ENCODE assay signal across 37 cellular contexts in genomic region chrX:25043192-25043591, GRCh38. TPM values are rescaled to one million over a fixed set of nuclear protein-coding genes. Genes with fewer than 3 reads are reported as not detected.
"Had no signal": no experiment of that assay in that cellular context is flagged by ENCODE, and none has a peak within 500 bp of the region (broad histone marks: within the 10 kb centered on the region; RNA-seq: fewer than 3 reads in every experiment).

No MANE protein-coding gene starts in this region.

- ATAC-seq: activated CD4-positive, alpha-beta T cell treated with anti-CD3 and anti-CD28 coated beads for 36 hours; activated CD8-positive, alpha-beta memory T cell treated with anti-CD3 and anti-CD28 coated beads, Interleukin-2, amount 10 ng/mL, durations not matched to agents 7 days and 5 days; activated CD8-positive, alpha-beta T cell treated with anti-CD3 and anti-CD28 coated beads, Interleukin-2, amount 10 ng/mL, durations not matched to agents 7 days and 5 days; activated naive CD4-positive, alpha-beta T cell treated with anti-CD3 and anti-CD28 coated beads, Interleukin-2, amount 50 U/mL, for 72 hours; effector memory CD8-positive, alpha-beta T cell; foreskin keratinocyte; gastroesophageal sphincter; heart right ventricle; T-helper 17 cell had no signal

- H3K4me1 ChIP-seq: ascending aorta, esophagus muscularis mucosa, foreskin keratinocyte, gastroesophageal sphincter, heart right ventricle had no signal

- H3K36me3 Mint-ChIP-seq: activated CD4-positive, alpha-beta memory T cell treated with anti-CD3 and anti-CD28 coated beads for 36 hours; activated CD8-positive, alpha-beta memory T cell treated with anti-CD3 and anti-CD28 coated beads, Interleukin-2, amount 10 ng/mL, durations not matched to agents 7 days and 5 days; activated naive CD4-positive, alpha-beta T cell treated with anti-CD3 and anti-CD28 coated beads, Interleukin-2, amount 10 ng/mL, durations not matched to agents 7 days and 5 days; activated naive CD4-positive, alpha-beta T cell treated with anti-CD3 and anti-CD28 coated beads, Interleukin-2, amount 50 U/mL, for 72 hours; activated naive CD8-positive, alpha-beta T cell treated with anti-CD3 and anti-CD28 coated beads, Interleukin-2, amount 10 ng/mL, durations not matched to agents 7 days and 5 days had no signal

- H3K27me3 ChIP-seq: ascending aorta, brain microvascular endothelial cell, esophagus muscularis mucosa, foreskin keratinocyte, gastroesophageal sphincter, hepatocyte had no signal

- H3K4me1 Mint-ChIP-seq: activated CD4-positive, alpha-beta T cell treated with anti-CD3 and anti-CD28 coated beads for 36 hours; activated CD4-positive, alpha-beta T cell treated with anti-CD3 and anti-CD28 coated beads, Interleukin-2, amount 10 ng/mL, durations not matched to agents 24 days and 14 days; activated CD8-positive, alpha-beta memory T cell treated with anti-CD3 and anti-CD28 coated beads, Interleukin-2, amount 10 ng/mL, durations not matched to agents 7 days and 5 days; activated naive CD8-positive, alpha-beta T cell treated with anti-CD3 and anti-CD28 coated beads, Interleukin-2, amount 10 ng/mL, durations not matched to agents 7 days and 5 days had no signal

- H3K4me3 ChIP-seq: ascending aorta, esophagus muscularis mucosa, gastroesophageal sphincter, heart right ventricle, hepatocyte had no signal

- H3K4me3 Mint-ChIP-seq: activated CD4-positive, alpha-beta memory T cell treated with anti-CD3 and anti-CD28 coated beads for 36 hours; activated CD4-positive, alpha-beta T cell treated with anti-CD3 and anti-CD28 coated beads for 36 hours; activated CD4-positive, alpha-beta T cell treated with anti-CD3 and anti-CD28 coated beads, Interleukin-2, amount 10 ng/mL, durations not matched to agents 24 days and 14 days; activated CD8-positive, alpha-beta memory T cell treated with anti-CD3 and anti-CD28 coated beads, Interleukin-2, amount 10 ng/mL, durations not matched to agents 7 days and 5 days; activated CD8-positive, alpha-beta T cell treated with anti-CD3 and anti-CD28 coated beads, Interleukin-2, amount 10 ng/mL, durations not matched to agents 7 days and 5 days; activated naive CD4-positive, alpha-beta T cell treated with anti-CD3 and anti-CD28 coated beads, Interleukin-2, amount 10 ng/mL, durations not matched to agents 7 days and 5 days; activated naive CD8-positive, alpha-beta T cell treated with anti-CD3 and anti-CD28 coated beads, Interleukin-2, amount 10 ng/mL, durations not matched to agents 7 days and 5 days; activated T-helper 1 cell treated with anti-CD3 and anti-CD28 coated beads, Interleukin-12 subunit alpha, Interleukin-12 subunit beta, Interleukin-2, Interleukin-4 antibody, amounts not matched to agents 30 ng/mL and 10 ng/mL and 1 ng/mL, durations not matched to agents 14 hours and 24 hours and 36 hours; effector memory CD8-positive, alpha-beta T cell; T-helper 17 cell; T-helper 2 cell treated with Interferon-gamma antibody and Interleukin-4, amounts not matched to agents 5 μg/mL and 100 μg/mL, for 36 hours had no signal

- DNase-seq: activated CD4-positive, alpha-beta memory T cell treated with anti-CD3 and anti-CD28 coated beads for 36 hours; activated CD4-positive, alpha-beta T cell treated with anti-CD3 and anti-CD28 coated beads for 36 hours; activated CD4-positive, alpha-beta T cell treated with anti-CD3 and anti-CD28 coated beads, Interleukin-2, amount 10 ng/mL, durations not matched to agents 24 days and 14 days; activated CD4-positive, CD25-positive, alpha-beta regulatory T cell; activated CD4-positive, CD25-positive, alpha-beta regulatory T cell treated with anti-CD3 and anti-CD28 coated beads, Interleukin-2, amount 50 U/mL, for 72 hours; activated CD8-positive, alpha-beta memory T cell treated with anti-CD3 and anti-CD28 coated beads, Interleukin-2, amount 10 ng/mL, durations not matched to agents 7 days and 5 days; activated CD8-positive, alpha-beta memory T cell treated with anti-CD3 and anti-CD28 coated beads, Interleukin-2, amount 50 U/mL, for 4 hours; activated CD8-positive, alpha-beta T cell treated with anti-CD3 and anti-CD28 coated beads, Interleukin-2, amount 10 ng/mL, durations not matched to agents 7 days and 5 days; activated effector memory CD4-positive, alpha-beta T cell treated with anti-CD3 and anti-CD28 coated beads, Interleukin-2, amount 50 U/mL, for 16 hours; activated naive CD4-positive, alpha-beta T cell treated with anti-CD3 and anti-CD28 coated beads, Interleukin-2, amount 10 ng/mL, durations not matched to agents 7 days and 5 days; activated naive CD8-positive, alpha-beta T cell treated with anti-CD3 and anti-CD28 coated beads, Interleukin-2, amount 10 ng/mL, durations not matched to agents 7 days and 5 days; activated T-cell treated with anti-CD3 and anti-CD28 coated beads, Interleukin-2, amount 50 U/mL, for 1 hour; activated T-cell treated with anti-CD3 and anti-CD28 coated beads, Interleukin-2, amount 50 U/mL, for 48 hours; brain microvascular endothelial cell; caudate nucleus; cortex of kidney; dermis blood vessel endothelial cell; effector CD4-positive, alpha-beta T cell; effector memory CD8-positive, alpha-beta T cell; erythroblast; foreskin keratinocyte; heart right ventricle; T-helper 17 cell; T1000 had no signal

- H3K79me2 ChIP-seq: hepatocyte had no signal

- H3K9me3 ChIP-seq: ascending aorta, esophagus muscularis mucosa, gastroesophageal sphincter, heart right ventricle had no signal

- FAIRE-seq: bronchial epithelial cell, colon had no signal

- H3K4me2 ChIP-seq: hepatocyte had no signal

- H3K9me3 Mint-ChIP-seq: activated CD4-positive, alpha-beta memory T cell treated with anti-CD3 and anti-CD28 coated beads for 36 hours; activated CD4-positive, alpha-beta T cell treated with anti-CD3 and anti-CD28 coated beads, Interleukin-2, amount 10 ng/mL, durations not matched to agents 24 days and 14 days; activated naive CD4-positive, alpha-beta T cell treated with anti-CD3 and anti-CD28 coated beads, Interleukin-2, amount 10 ng/mL, durations not matched to agents 7 days and 5 days; activated naive CD4-positive, alpha-beta T cell treated with anti-CD3 and anti-CD28 coated beads, Interleukin-2, amount 50 U/mL, for 72 hours; activated T-helper 1 cell treated with anti-CD3 and anti-CD28 coated beads, Interleukin-12 subunit alpha, Interleukin-12 subunit beta, Interleukin-2, Interleukin-4 antibody, amounts not matched to agents 30 ng/mL and 10 ng/mL and 1 ng/mL, durations not matched to agents 14 hours and 24 hours and 36 hours; activated T-helper 2 cell treated with anti-CD3 and anti-CD28 coated beads, Interferon-gamma antibody, Interleukin-2, Interleukin-4, amounts not matched to agents 10 μg/mL and 5 μg/mL and 100 μg/mL, durations not matched to agents 14 hours and 24 hours and 36 hours; effector memory CD8-positive, alpha-beta T cell; T-helper 2 cell treated with Interferon-gamma antibody and Interleukin-4, amounts not matched to agents 5 μg/mL and 100 μg/mL, for 36 hours had no signal

- H3K27me3 Mint-ChIP-seq: activated CD4-positive, alpha-beta memory T cell treated with anti-CD3 and anti-CD28 coated beads for 36 hours; activated CD4-positive, alpha-beta T cell treated with anti-CD3 and anti-CD28 coated beads for 36 hours; activated CD4-positive, alpha-beta T cell treated with anti-CD3 and anti-CD28 coated beads, Interleukin-2, amount 10 ng/mL, durations not matched to agents 24 days and 14 days; activated CD8-positive, alpha-beta memory T cell treated with anti-CD3 and anti-CD28 coated beads, Interleukin-2, amount 10 ng/mL, durations not matched to agents 7 days and 5 days; activated naive CD4-positive, alpha-beta T cell treated with anti-CD3 and anti-CD28 coated beads, Interleukin-2, amount 10 ng/mL, durations not matched to agents 7 days and 5 days; activated naive CD8-positive, alpha-beta T cell treated with anti-CD3 and anti-CD28 coated beads, Interleukin-2, amount 10 ng/mL, durations not matched to agents 7 days and 5 days; effector memory CD8-positive, alpha-beta T cell; T-helper 17 cell had no signal

- H3K36me3 ChIP-seq: ascending aorta, brain microvascular endothelial cell, esophagus muscularis mucosa, gastroesophageal sphincter, heart right ventricle had no signal

- H3K27ac Mint-ChIP-seq: activated CD4-positive, alpha-beta memory T cell treated with anti-CD3 and anti-CD28 coated beads for 36 hours; activated CD4-positive, alpha-beta T cell treated with anti-CD3 and anti-CD28 coated beads for 36 hours; activated CD4-positive, alpha-beta T cell treated with anti-CD3 and anti-CD28 coated beads, Interleukin-2, amount 10 ng/mL, durations not matched to agents 24 days and 14 days; activated CD8-positive, alpha-beta memory T cell treated with anti-CD3 and anti-CD28 coated beads, Interleukin-2, amount 10 ng/mL, durations not matched to agents 7 days and 5 days; activated CD8-positive, alpha-beta T cell treated with anti-CD3 and anti-CD28 coated beads, Interleukin-2, amount 10 ng/mL, durations not matched to agents 7 days and 5 days; activated naive CD4-positive, alpha-beta T cell treated with anti-CD3 and anti-CD28 coated beads, Interleukin-2, amount 10 ng/mL, durations not matched to agents 7 days and 5 days; activated naive CD4-positive, alpha-beta T cell treated with anti-CD3 and anti-CD28 coated beads, Interleukin-2, amount 50 U/mL, for 72 hours; activated naive CD8-positive, alpha-beta T cell treated with anti-CD3 and anti-CD28 coated beads, Interleukin-2, amount 10 ng/mL, durations not matched to agents 7 days and 5 days; activated T-helper 1 cell treated with anti-CD3 and anti-CD28 coated beads, Interleukin-12 subunit alpha, Interleukin-12 subunit beta, Interleukin-2, Interleukin-4 antibody, amounts not matched to agents 30 ng/mL and 10 ng/mL and 1 ng/mL, durations not matched to agents 14 hours and 24 hours and 36 hours; activated T-helper 2 cell treated with anti-CD3 and anti-CD28 coated beads, Interferon-gamma antibody, Interleukin-2, Interleukin-4, amounts not matched to agents 10 μg/mL and 5 μg/mL and 100 μg/mL, durations not matched to agents 14 hours and 24 hours and 36 hours; effector memory CD8-positive, alpha-beta T cell; T-helper 17 cell; T-helper 2 cell treated with Interferon-gamma antibody and Interleukin-4, amounts not matched to agents 5 μg/mL and 100 μg/mL, for 36 hours had no signal

- H3K27ac ChIP-seq: ascending aorta, brain microvascular endothelial cell, esophagus muscularis mucosa, foreskin keratinocyte, gastroesophageal sphincter, heart right ventricle, hepatocyte had no signal

- H2AFZ ChIP-seq: hepatocyte had no signal

RNA-seq across cellular contexts. Expression of gene ARX, which starts 27.4 kb away (rescaled TPM):
- total RNA-seq: activated CD4-positive, alpha-beta memory T cell treated with anti-CD3 and anti-CD28 coated beads for 36 hours; activated CD4-positive, alpha-beta T cell treated with anti-CD3 and anti-CD28 coated beads for 36 hours; activated CD4-positive, alpha-beta T cell treated with anti-CD3 and anti-CD28 coated beads, Interleukin-2, amount 10 ng/mL, durations not matched to agents 24 days and 14 days; activated CD8-positive, alpha-beta memory T cell treated with anti-CD3 and anti-CD28 coated beads for 36 hours; activated CD8-positive, alpha-beta memory T cell treated with anti-CD3 and anti-CD28 coated beads, Interleukin-2, amount 10 ng/mL, durations not matched to agents 7 days and 5 days; activated CD8-positive, alpha-beta T cell treated with anti-CD3 and anti-CD28 coated beads, Interleukin-2, amount 10 ng/mL, durations not matched to agents 7 days and 5 days; activated naive CD4-positive, alpha-beta T cell treated with anti-CD3 and anti-CD28 coated beads, Interleukin-2, amount 50 U/mL, for 72 hours; activated naive CD8-positive, alpha-beta T cell treated with anti-CD3 and anti-CD28 coated beads, Interleukin-2, amount 10 ng/mL, durations not matched to agents 7 days and 5 days; activated T-helper 1 cell treated with anti-CD3 and anti-CD28 coated beads, Interleukin-12 subunit alpha, Interleukin-12 subunit beta, Interleukin-2, Interleukin-4 antibody, amounts not matched to agents 30 ng/mL and 10 ng/mL and 1 ng/mL, durations not matched to agents 14 hours and 24 hours and 36 hours; activated T-helper 2 cell treated with anti-CD3 and anti-CD28 coated beads, Interferon-gamma antibody, Interleukin-2, Interleukin-4, amounts not matched to agents 10 μg/mL and 5 μg/mL and 100 μg/mL, durations not matched to agents 14 hours and 24 hours and 36 hours; ascending aorta; bronchial epithelial cell; chondrocyte; dermis blood vessel endothelial cell; esophagus muscularis mucosa; foreskin keratinocyte; gastroesophageal sphincter; glomerular endothelial cell; hepatocyte; T-helper 17 cell had no signal
- polyA plus RNA-seq: foreskin keratinocyte, heart right ventricle had no signal
